In genomic region chr1:47194314-47194713, GRCh38 we compare ENCODE assay signal across 21 cellular contexts. TPM values are rescaled to one million over a fixed set of nuclear protein-coding genes. Genes with fewer than 3 reads are reported as not detected.
"Had no signal": no experiment of that assay in that cellular context is flagged by ENCODE, and none has a peak within 500 bp of the region (broad histone marks: within the 10 kb centered on the region; RNA-seq: fewer than 3 reads in every experiment).

No MANE protein-coding gene starts in this region.

- ATAC-seq: effector memory CD8-positive, alpha-beta T cell; gastroesophageal sphincter; mucosa of descending colon; naive thymus-derived CD8-positive, alpha-beta T cell had no signal

- DNase-seq: effector memory CD8-positive, alpha-beta T cell; esophagus squamous epithelium; foreskin fibroblast; glutamatergic neuron; mesendoderm; mucosa of descending colon; posterior cingulate gyrus; small intestine; stimulated activated CD4-positive, alpha-beta T cell treated with anti-CD3 and anti-CD28 coated beads, Interleukin-15, amount 100 ng/mL, for 24 hours; stimulated activated CD4-positive, alpha-beta T cell treated with anti-CD3 and anti-CD28 coated beads, Interleukin-1b, Interleukin-23, amount 100 ng/mL, for 48 hours; stimulated activated CD4-positive, alpha-beta T cell treated with anti-CD3 and anti-CD28 coated beads, Interleukin-4, amount 100 ng/mL, for 4 hours; stimulated activated naive CD4-positive, alpha-beta T cell; stomach; substantia nigra; transverse colon had no signal

RNA-seq across cellular contexts. Expression of gene PDZK1IP1, which starts 4.5 kb away (rescaled TPM):
- total RNA-seq: lung microvascular endothelial cell; naive thymus-derived CD8-positive, alpha-beta T cell; osteocyte; thoracic aorta had no signal

RNA-seq across cellular contexts. Expression of gene TAL1, which starts 37.7 kb away (rescaled TPM):
- total RNA-seq: naive thymus-derived CD8-positive, alpha-beta T cell; osteocyte had no signal

RNA-seq across cellular contexts. Expression of gene CYP4A22, which starts 57.1 kb away (rescaled TPM):
- total RNA-seq: lung microvascular endothelial cell; mucosa of descending colon; naive thymus-derived CD8-positive, alpha-beta T cell; osteocyte; pulmonary artery endothelial cell; stomach; thoracic aorta; transverse colon had no signal
